ENCODE assay signal across 1 cellular context in genomic region chr12:6946920-6947374, GRCh38.
TF ChIP-seq lines count a peak whose summit lies in the region.

No MANE protein-coding gene starts in this region.

TF ChIP-seq in H1, 55 proteins besides CTCF, POLR2A, EP300 and RAD21:
- TF ChIP-seq MAX (IDR thresholded peaks at IDR 0.05) (no peak), CTBP2 (IDR thresholded peaks at IDR 0.05; ENCODE audit: borderline replicate concordance, insufficient read depth, insufficient read length, low read length) (no peak), ASH2L (IDR thresholded peaks at IDR 0.05; ENCODE audit: low read length) (peak; percentile 8)
